11 cellular contexts compared by ENCODE assay signal in genomic region chr17:83070800-83071341, GRCh38.
"Had no signal": no experiment of that assay in that cellular context is flagged by ENCODE, and none has a peak within 500 bp of the region (broad histone marks: within the 10 kb centered on the region; RNA-seq: fewer than 3 reads in every experiment).

No MANE protein-coding gene starts in this region.

- H3K9me3 ChIP-seq: right atrium auricular region, transverse colon had no signal

- H3K4me3 Mint-ChIP-seq: activated naive CD4-positive, alpha-beta T cell treated with anti-CD3 and anti-CD28 coated beads, Interleukin-2, amount 50 U/mL, for 24 hours; stimulated activated memory B cell treated with anti-CD40 and anti-IgM and Interleukin-4, amounts not matched to agents 10 μg/mL and 1 μg/mL and 100 μg/mL, for 72 hours had no signal

- H3K4me2 ChIP-seq: smooth muscle cell had no signal

- H3K27ac Mint-ChIP-seq: activated naive CD4-positive, alpha-beta T cell treated with anti-CD3 and anti-CD28 coated beads, Interleukin-2, amount 50 U/mL, for 24 hours; stimulated activated memory B cell treated with anti-CD40 and anti-IgM and Interleukin-4, amounts not matched to agents 10 μg/mL and 1 μg/mL and 100 μg/mL, for 72 hours had no signal

- H3K36me3 Mint-ChIP-seq: activated naive CD4-positive, alpha-beta T cell treated with anti-CD3 and anti-CD28 coated beads, Interleukin-2, amount 50 U/mL, for 24 hours; stimulated activated memory B cell treated with anti-CD40 and anti-IgM and Interleukin-4, amounts not matched to agents 10 μg/mL and 1 μg/mL and 100 μg/mL, for 72 hours had no signal

- ATAC-seq: stimulated activated memory B cell treated with anti-CD40 and anti-IgM and Interleukin-4, amounts not matched to agents 10 μg/mL and 1 μg/mL and 100 μg/mL, for 72 hours had no signal

- H3K27ac ChIP-seq: right atrium auricular region, transverse colon, VCaP had no signal

- H3K4me3 ChIP-seq: right atrium auricular region, smooth muscle cell, transverse colon had no signal

- H3K9me3 Mint-ChIP-seq: activated naive CD4-positive, alpha-beta T cell treated with anti-CD3 and anti-CD28 coated beads, Interleukin-2, amount 50 U/mL, for 24 hours; stimulated activated memory B cell treated with anti-CD40 and anti-IgM and Interleukin-4, amounts not matched to agents 10 μg/mL and 1 μg/mL and 100 μg/mL, for 72 hours had no signal

- DNase-seq: activated CD4-positive, alpha-beta T cell treated with anti-CD3 and anti-CD28 coated beads for 4 hours; activated effector memory CD4-positive, alpha-beta T cell treated with Interleukin-2 at 50 U/mL for 16 hours; hippocampal formation; mesendoderm; T1000; transverse colon had no signal

- H3K36me3 ChIP-seq: right atrium auricular region, transverse colon had no signal

- H3K4me1 ChIP-seq: right atrium auricular region had no signal

- H3K27me3 ChIP-seq: right atrium auricular region, transverse colon had no signal

- H3K27me3 Mint-ChIP-seq: activated naive CD4-positive, alpha-beta T cell treated with anti-CD3 and anti-CD28 coated beads, Interleukin-2, amount 50 U/mL, for 24 hours had no signal
